Comparison of ENCODE assay signal across 11 cellular contexts in genomic region chr16:73166972-73167550, GRCh38.
DNase-seq lines count a peak whose midpoint lies in the region; ATAC-seq and TF ChIP-seq lines count a peak whose summit lies in the region.
"Had no signal": no experiment of that assay in that cellular context is flagged by ENCODE, and none has a peak within 500 bp of the region (broad histone marks: within the 10 kb centered on the region; RNA-seq: fewer than 3 reads in every experiment).

No MANE protein-coding gene starts in this region.

- peak; percentile 34 for ATAC-seq in Right ventricle myocardium superior (ENCODE audit: poor library complexity)
- peak in 1 of 2 donors; percentile 27 for ATAC-seq in lower lobe of right lung
- ATAC-seq: foreskin keratinocyte had no signal

- in situ Hi-C loops in transverse colon (cut with MboI; ENCODE audit: low pct_ligation_motif_present in 1 of 4, low pct_unique_long_range_greater_than_20kb in 1 of 4, low sequenced_read_pairs in 3 of 4) = no loop called here

- 28 to 47% methylated on average over 3 of the region's 3 CpGs for WGBS in transverse colon (ENCODE audit: low coverage in 1 of 2), 2 donors

- H3K27me3 ChIP-seq in ascending aorta (no peaks in the 10 kb centered on the region), lower lobe of right lung (ENCODE audit: low read depth) (no peaks in the 10 kb centered on the region), transverse colon (no peaks in the 10 kb centered on the region)

- H3K4me1 ChIP-seq in ascending aorta = peaks cover 0 to 8% of the 10 kb centered on the region in 2 donors
- H3K4me1 ChIP-seq in lower lobe of right lung = peaks cover 32% of the 10 kb centered on the region
- H3K4me1 ChIP-seq in transverse colon = peaks cover 0 to 24% (median 16%) of the 10 kb centered on the region in 4 donors
- H3K4me1 ChIP-seq: foreskin keratinocyte had no signal

- TF ChIP-seq EP300 in transverse colon (IDR thresholded peaks at IDR 0.05; ENCODE audit: low read depth) = no peak

- DNase-seq in Right ventricle myocardium superior (no peak), cardiac septum (ENCODE audit: low spot score) (no peak), ascending aorta (ENCODE audit: low spot score in 2 of 2) (no peak), lower lobe of right lung (no peak), transverse colon (no peak), GM20000 (ENCODE audit: low spot score) (no peak), DMS 273 treated with DMSO at 0.1 percent for 48 hours (lab: John Stamatoyannopoulos, UW) (no peak), DMS 273 (lab: John Stamatoyannopoulos, UW; ENCODE audit: unreplicated experiment) (no peak)
- DNase-seq: effector CD8-positive, alpha-beta T cell; foreskin keratinocyte had no signal

- TF ChIP-seq CTCF in ascending aorta (IDR thresholded peaks at IDR 0.05) (no peak), lower lobe of right lung (IDR thresholded peaks at IDR 0.05) (no peak), transverse colon (IDR thresholded peaks at IDR 0.05) (no peak), GM20000 (IDR thresholded peaks at IDR 0.05; ENCODE audit: extremely low read depth, missing control alignments) (no peak)

- H3K4me3 ChIP-seq in ascending aorta = peak overlapping the region; percentile 43 to 48
- H3K4me3 ChIP-seq in lower lobe of right lung = peak overlapping the region; percentile 40
- peak overlapping the region in 1 of 4 donors; percentile 15 for H3K4me3 ChIP-seq in transverse colon

- intact Hi-C loops in Right ventricle myocardium superior (cut with DNase I) = no loop called here
- intact Hi-C loops in cardiac septum (cut with DNase I) = no loop called here
- intact Hi-C loops in ascending aorta (cut with DNase I) = loop anchor here (2.0 kb wide), 1 partner anchor 22 kb away; no protein-coding TSS in a partner anchor
- intact Hi-C loops in lower lobe of right lung (cut with DNase I) = no loop called here
- intact Hi-C loops in transverse colon (cut with DNase I; ENCODE audit: low total_unique reads) = loop anchor here (10.0 kb wide), 1 partner anchor 92 kb away; no protein-coding TSS in a partner anchor

- H3K27ac ChIP-seq in ascending aorta (peak overlapping the region; percentile 78 to 86), lower lobe of right lung (peak overlapping the region; percentile 31), transverse colon (peak overlapping the region; percentile 24 to 59 (median 43))
- H3K27ac ChIP-seq: foreskin keratinocyte, VCaP had no signal

- no peak for TF ChIP-seq POLR2A in transverse colon (IDR thresholded peaks at IDR 0.05)

- H3K9me3 ChIP-seq in ascending aorta (no peaks in the 10 kb centered on the region), lower lobe of right lung (no peaks in the 10 kb centered on the region), transverse colon (no peaks in the 10 kb centered on the region)

- H3K36me3 ChIP-seq in ascending aorta = no peaks in the 10 kb centered on the region
- H3K36me3 ChIP-seq in lower lobe of right lung = no peaks in the 10 kb centered on the region
- no peaks in the 10 kb centered on the region for H3K36me3 ChIP-seq in transverse colon

Comparison
In these comparisons a context has a peak if more than half of its experiments do, and no peak if none do; other contexts are left out.
1. H3K27ac ChIP-seq: peak in every context shown above with its lines; median percentile 82 in ascending aorta; 43 in transverse colon; 31 in lower lobe of right lung.
2. intact Hi-C loops: an anchor here in ascending aorta (2.0 kb wide) and transverse colon (10.0 kb wide); none called in Right ventricle myocardium superior, cardiac septum and lower lobe of right lung.